ENCODE assay signal across 11 cellular contexts in genomic region chr5:78627175-78627574, GRCh38. TPM values are rescaled to one million over a fixed set of nuclear protein-coding genes. Genes with fewer than 3 reads are reported as not detected.
DNase-seq lines count a peak whose midpoint lies in the region; ATAC-seq and TF ChIP-seq lines count a peak whose summit lies in the region.
"Had no signal": no experiment of that assay in that cellular context is flagged by ENCODE, and none has a peak within 500 bp of the region (broad histone marks: within the 10 kb centered on the region; RNA-seq: fewer than 3 reads in every experiment).

No MANE protein-coding gene starts in this region.

- H3K4me1 ChIP-seq in heart left ventricle: peaks cover 0 to 42% (median 23%) of the 10 kb centered on the region in 12 donors
- peaks cover 57% of the 10 kb centered on the region for H3K4me1 ChIP-seq in vagina

- no peaks in the 10 kb centered on the region for H3K9me3 Mint-ChIP-seq in WTC11

- no peaks in the 10 kb centered on the region for H3K9me3 ChIP-seq in heart left ventricle
- H3K9me3 ChIP-seq in vagina: no peaks in the 10 kb centered on the region

- POLR2A ChIA-PET in WTC11 (lab: Charles Lee): interaction anchor here (0.7 kb wide), 1 partner anchor 307 kb away, joined by 3 read pairs; no protein-coding TSS in a partner anchor

- H3K36me3 ChIP-seq in heart left ventricle (peaks cover 0 to 31% (median 12%) of the 10 kb centered on the region in 9 donors), vagina (peaks cover 0 to 7% of the 10 kb centered on the region in 2 donors)

- 76 to 91% (median 90%) methylated on average over 3 of the region's 3 CpGs for WGBS in heart left ventricle, 4 donors

- H3K27me3 ChIP-seq in heart left ventricle (no peaks in the 10 kb centered on the region), vagina (no peaks in the 10 kb centered on the region)

- H3K27ac Mint-ChIP-seq in WTC11: peak overlapping the region; percentile 55; the same call in 1 of the 2 replicates

- H3K4me1 Mint-ChIP-seq in WTC11: peaks cover 20% of the 10 kb centered on the region

- DNase-seq in heart left ventricle: no peak
- no peak for DNase-seq in Right ventricle myocardium inferior (ENCODE audit: missing footprints)
- DNase-seq in WTC11 (ENCODE audit: low spot score): no peak
- peak; percentile 60 for DNase-seq in iris pigment epithelial cell (ENCODE audit: low read depth)
- DNase-seq in vagina (ENCODE audit: extremely low spot score in 2 of 2): peak in 1 of 2 donors; percentile 42
- DNase-seq in activated T-cell treated with anti-CD3 and anti-CD28 coated beads for 4 hours: no peak
- DNase-seq: activated T-cell treated with anti-CD3 and anti-CD28 coated beads, Interleukin-2, amount 50 U/mL, for 1 hour; RPMI8226 had no signal

- H3K36me3 Mint-ChIP-seq in WTC11: peaks cover 59% of the 10 kb centered on the region

- no peak for ATAC-seq in heart left ventricle
- ATAC-seq in Right ventricle myocardium inferior: no peak
- ATAC-seq in WTC11: no peak
- no peak for ATAC-seq in HG03457 (IDR thresholded peaks at IDR 0.05; ENCODE audit: unreplicated experiment)
- ATAC-seq in HG03354 (IDR thresholded peaks at IDR 0.05; ENCODE audit: poor library complexity, severe bottlenecking, unreplicated experiment): no peak

- TF ChIP-seq CTCF in heart left ventricle (IDR thresholded peaks at IDR 0.05): peak in 7 of 12 donors; percentile 19 to 42 (median 28)
- TF ChIP-seq CTCF in WTC11 (IDR thresholded peaks at IDR 0.05): no peak
- TF ChIP-seq CTCF in vagina (IDR thresholded peaks at IDR 0.05): no peak

- H3K27ac ChIP-seq in heart left ventricle: peak overlapping the region in 1 of 12 donors; percentile 48
- peak overlapping the region; percentile 70 for H3K27ac ChIP-seq in vagina
- H3K27ac ChIP-seq: C4-2B had no signal

- CTCF ChIA-PET in WTC11 (lab: Charles Lee): interaction anchor here (0.6 to 1.4 kb wide), 9 partner anchors 9 to 306 kb away, joined by 3 to 5 read pairs (median 3); no protein-coding TSS in a partner anchor

- TF ChIP-seq POLR2A in heart left ventricle (IDR thresholded peaks at IDR 0.05) (no peak), vagina (IDR thresholded peaks at IDR 0.05) (no peak)

- H3K4me3 ChIP-seq in heart left ventricle (no peak overlapping the region), vagina (no peak overlapping the region)

- no peaks in the 10 kb centered on the region for H3K27me3 Mint-ChIP-seq in WTC11 (ENCODE audit: low read depth)

- intact Hi-C loops in heart left ventricle (cut with DNase I) (loop anchor here in 1 of 10 donors (5.0 kb wide), 1 partner anchor 160 kb away; no protein-coding TSS in a partner anchor), Right ventricle myocardium inferior (cut with DNase I) (no loop called here), vagina (cut with DNase I) (no loop called here)

- no peak overlapping the region for H3K4me3 Mint-ChIP-seq in WTC11

TF ChIP-seq in WTC11, 78 proteins besides CTCF, POLR2A, EP300 and RAD21:
- TF ChIP-seq SOX15 (CRISPR knock-in tag; IDR thresholded peaks at IDR 0.05) (no peak), ZNF121 (CRISPR knock-in tag; IDR thresholded peaks at IDR 0.05) (no peak), RELA (CRISPR knock-in tag; IDR thresholded peaks at IDR 0.05; ENCODE audit: borderline replicate concordance) (no peak), SP1 (CRISPR knock-in tag; conservative IDR thresholded peaks at IDR 0.05) (no peak), ZNF281 (CRISPR knock-in tag; IDR thresholded peaks at IDR 0.05) (no peak), FOXJ3 (CRISPR knock-in tag; IDR thresholded peaks at IDR 0.05; ENCODE audit: borderline replicate concordance) (no peak), NR2C2 (CRISPR knock-in tag; IDR thresholded peaks at IDR 0.05) (no peak), ZNF671 (CRISPR knock-in tag; IDR thresholded peaks at IDR 0.05) (no peak), ZSCAN18 (CRISPR knock-in tag; IDR thresholded peaks at IDR 0.05) (no peak), TP53 (CRISPR knock-in tag; IDR thresholded peaks at IDR 0.05) (no peak), ZNF532 (CRISPR knock-in tag; IDR thresholded peaks at IDR 0.05; ENCODE audit: borderline replicate concordance) (no peak)
- TF ChIP-seq, protein P1, sequence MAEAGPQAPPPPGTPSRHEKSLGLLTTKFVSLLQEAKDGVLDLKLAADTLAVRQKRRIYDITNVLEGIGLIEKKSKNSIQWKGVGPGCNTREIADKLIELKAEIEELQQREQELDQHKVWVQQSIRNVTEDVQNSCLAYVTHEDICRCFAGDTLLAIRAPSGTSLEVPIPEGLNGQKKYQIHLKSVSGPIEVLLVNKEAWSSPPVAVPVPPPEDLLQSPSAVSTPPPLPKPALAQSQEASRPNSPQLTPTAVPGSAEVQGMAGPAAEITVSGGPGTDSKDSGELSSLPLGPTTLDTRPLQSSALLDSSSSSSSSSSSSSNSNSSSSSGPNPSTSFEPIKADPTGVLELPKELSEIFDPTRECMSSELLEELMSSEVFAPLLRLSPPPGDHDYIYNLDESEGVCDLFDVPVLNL (CRISPR knock-in tag; IDR thresholded peaks at IDR 0.05; ENCODE audit: borderline replicate concordance, low read depth): no peak

RNA-seq across cellular contexts. Expression of gene LHFPL2, which starts 21.4 kb away (rescaled TPM):
- 10 to 100 TPM in 5 of 9 donors, 1 to 10 TPM in 4; 5.6 to 35.6 (median 10.1) TPM for total RNA-seq in heart left ventricle
- 10 to 100 TPM in 1 of 2 donors, 1 to 10 TPM in 1; 1.8 to 11.5 TPM for polyA plus RNA-seq in heart left ventricle
- 6.0 TPM for total RNA-seq in Right ventricle myocardium inferior
- 34.4 to 40.6 TPM (median 36.6 TPM) in 3 replicates for total RNA-seq in WTC11 (2021)
- total RNA-seq in vagina: 24.8 TPM

Comparison
In these comparisons a context has a peak if more than half of its experiments do, and no peak if none do; other contexts are left out.
1. CTCF ChIP-seq: peak in heart left ventricle (7 of 12); none in WTC11 (single experiment) and vagina (0 of 3).